ENCODE assay signal across 8 cellular contexts in the genomic region with DNA sequence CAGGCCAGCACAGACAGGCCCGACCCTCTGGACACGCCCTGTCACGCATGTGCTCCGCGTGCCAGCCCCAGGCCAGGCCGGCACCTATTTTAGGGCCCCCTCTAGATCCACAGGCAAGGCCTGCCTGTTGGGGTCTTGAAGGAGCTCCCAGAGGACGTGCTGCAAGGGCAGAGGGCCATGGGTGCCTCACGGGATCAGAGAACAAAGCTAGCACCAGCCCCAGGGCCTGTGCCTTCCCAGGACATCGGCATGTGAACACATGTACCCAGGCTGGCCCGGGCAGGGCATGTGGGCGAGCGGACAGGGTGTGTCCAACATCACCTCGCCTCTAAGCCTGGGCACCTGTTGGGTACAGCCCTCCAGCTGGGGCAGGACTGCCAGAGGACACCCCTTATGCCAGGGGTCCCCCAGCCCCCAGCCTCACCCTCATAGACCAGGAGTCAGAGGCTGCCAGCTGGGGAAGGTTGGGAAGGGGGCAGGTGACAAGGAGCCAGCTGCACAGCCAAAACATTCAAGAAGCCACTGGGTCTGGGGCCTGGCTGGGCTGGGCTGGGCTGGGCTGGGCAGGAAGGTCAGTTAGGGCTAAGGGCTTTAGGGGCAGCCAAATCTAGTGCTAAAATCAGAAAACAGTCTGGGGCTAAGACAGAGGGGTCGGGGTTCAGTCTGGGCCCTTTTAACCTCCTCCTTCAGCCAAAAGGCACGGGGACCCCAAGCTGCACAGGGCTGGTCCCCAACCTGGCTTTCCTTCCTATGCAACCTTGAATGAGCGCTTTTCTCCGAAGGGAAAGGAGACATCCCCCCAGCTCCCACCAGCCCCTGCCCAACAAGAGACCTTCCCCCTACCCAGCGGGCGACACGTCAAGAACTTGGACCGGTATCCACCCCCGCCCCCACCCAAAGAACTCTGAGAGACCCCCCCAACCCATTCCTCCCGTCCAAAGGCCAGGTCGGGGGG. TPM values are rescaled to one million over a fixed set of nuclear protein-coding genes. Genes with fewer than 3 reads are reported as not detected.
DNase-seq lines count a peak whose midpoint lies in the region; ATAC-seq and TF ChIP-seq lines count a peak whose summit lies in the region.

No MANE protein-coding gene starts in this region.

- CTCF ChIA-PET in activated CD4-positive, alpha-beta T cell treated with anti-CD3 and anti-CD28 coated beads for 36 hours (lab: Charles Lee) = no interaction called here
- CTCF ChIA-PET in activated CD4-positive, alpha-beta memory T cell treated with anti-CD3 and anti-CD28 coated beads for 36 hours (lab: Charles Lee) = interaction anchor here (0.6 to 4.3 kb wide), 4 partner anchors 9 to 684 kb away, joined by 4 to 25 read pairs (median 6); no protein-coding TSS in a partner anchor

- no peaks in the 10 kb centered on the region for H3K9me3 Mint-ChIP-seq in activated CD4-positive, alpha-beta T cell treated with anti-CD3 and anti-CD28 coated beads for 36 hours (ENCODE audit: low read depth)
- H3K9me3 Mint-ChIP-seq in activated CD4-positive, alpha-beta memory T cell treated with anti-CD3 and anti-CD28 coated beads for 36 hours = no peaks in the 10 kb centered on the region
- H3K9me3 Mint-ChIP-seq in neural crest cell = no peaks in the 10 kb centered on the region

- no peak for ATAC-seq in activated CD4-positive, alpha-beta T cell treated with anti-CD3 and anti-CD28 coated beads for 36 hours
- ATAC-seq in HG02870 (IDR thresholded peaks at IDR 0.05; ENCODE audit: unreplicated experiment) (no peak), GM18498 (IDR thresholded peaks at IDR 0.05; ENCODE audit: unreplicated experiment) (no peak)

- peaks cover 32% of the 10 kb centered on the region for H3K36me3 Mint-ChIP-seq in activated CD4-positive, alpha-beta T cell treated with anti-CD3 and anti-CD28 coated beads for 36 hours (ENCODE audit: low read depth)
- H3K36me3 Mint-ChIP-seq in activated CD4-positive, alpha-beta memory T cell treated with anti-CD3 and anti-CD28 coated beads for 36 hours = peaks cover 42% of the 10 kb centered on the region
- H3K36me3 Mint-ChIP-seq in neural crest cell (ENCODE audit: low read depth) = no peaks in the 10 kb centered on the region

- peaks cover 60% of the 10 kb centered on the region for H3K4me1 Mint-ChIP-seq in activated CD4-positive, alpha-beta T cell treated with anti-CD3 and anti-CD28 coated beads for 36 hours
- peaks cover 39% of the 10 kb centered on the region for H3K4me1 Mint-ChIP-seq in activated CD4-positive, alpha-beta memory T cell treated with anti-CD3 and anti-CD28 coated beads for 36 hours (ENCODE audit: low read depth)
- peaks cover 28% of the 10 kb centered on the region for H3K4me1 Mint-ChIP-seq in neural crest cell

- POLR2A ChIA-PET in activated CD4-positive, alpha-beta T cell treated with anti-CD3 and anti-CD28 coated beads for 36 hours (lab: Charles Lee) = interaction anchor here (1.1 kb wide), 1 partner anchor 20 kb away, joined by 3 read pairs; no protein-coding TSS in a partner anchor
- POLR2A ChIA-PET in activated CD4-positive, alpha-beta memory T cell treated with anti-CD3 and anti-CD28 coated beads for 36 hours (lab: Charles Lee) = interaction anchor here (1.6 to 2.6 kb wide), 2 partner anchors 9 to 20 kb away, joined by 9 to 11 read pairs; no protein-coding TSS in a partner anchor

- TF ChIP-seq CTCF in neural crest cell (conservative IDR thresholded peaks at IDR 0.05) = no peak

- peak overlapping the region; percentile 93 for H3K27ac Mint-ChIP-seq in activated CD4-positive, alpha-beta T cell treated with anti-CD3 and anti-CD28 coated beads for 36 hours
- peak overlapping the region; percentile 97 for H3K27ac Mint-ChIP-seq in activated CD4-positive, alpha-beta memory T cell treated with anti-CD3 and anti-CD28 coated beads for 36 hours
- H3K27ac Mint-ChIP-seq in neural crest cell (ENCODE audit: unreplicated experiment) = no peak overlapping the region

- peak overlapping the region; percentile 94 for H3K4me3 Mint-ChIP-seq in activated CD4-positive, alpha-beta T cell treated with anti-CD3 and anti-CD28 coated beads for 36 hours
- peak overlapping the region; percentile 91 for H3K4me3 Mint-ChIP-seq in activated CD4-positive, alpha-beta memory T cell treated with anti-CD3 and anti-CD28 coated beads for 36 hours
- peak overlapping the region; percentile 91 for H3K4me3 Mint-ChIP-seq in neural crest cell

- DNase-seq in activated CD4-positive, alpha-beta T cell treated with anti-CD3 and anti-CD28 coated beads for 36 hours = peak; percentile 61
- no peak for DNase-seq in activated CD4-positive, alpha-beta T cell treated with anti-CD3 and anti-CD28 coated beads, Interleukin-2, amount 50 U/mL, for 4 hours
- peak; percentile 59 for DNase-seq in activated CD4-positive, alpha-beta memory T cell treated with anti-CD3 and anti-CD28 coated beads for 36 hours
- peak; percentile 63 for DNase-seq in fibroblast of gingiva (ENCODE audit: low read depth)
- no peak for DNase-seq in neural crest cell (ENCODE audit: low read depth, low spot score)
- DNase-seq in NCI-H1436 (lab: John Stamatoyannopoulos, UW) = no peak

- intact Hi-C loops in activated CD4-positive, alpha-beta T cell treated with anti-CD3 and anti-CD28 coated beads for 36 hours (cut with DNase I, micrococcal nuclease) = loop anchor here (2.0 to 10.0 kb wide), 3 partner anchors 677 to 1053 kb away; partner anchors contain the start of genes DNAJB1 (in 1 of the 2), IER2 (in 1 of the 2) and STX10 (in 1 of the 2)
- intact Hi-C loops in activated CD4-positive, alpha-beta memory T cell treated with anti-CD3 and anti-CD28 coated beads for 36 hours (cut with micrococcal nuclease) = loop anchor here (10.0 kb wide), 1 partner anchor 683 kb away; the partner anchor contains the start of gene TECR

- no peaks in the 10 kb centered on the region for H3K27me3 Mint-ChIP-seq in activated CD4-positive, alpha-beta T cell treated with anti-CD3 and anti-CD28 coated beads for 36 hours
- no peaks in the 10 kb centered on the region for H3K27me3 Mint-ChIP-seq in activated CD4-positive, alpha-beta memory T cell treated with anti-CD3 and anti-CD28 coated beads for 36 hours
- H3K27me3 Mint-ChIP-seq in neural crest cell (ENCODE audit: low read depth) = peaks cover 1% of the 10 kb centered on the region

RNA-seq across cellular contexts. Expression of gene NANOS3, which starts 35.3 kb away (rescaled TPM):
- 1 to 10 TPM; 1.2 to 1.6 TPM for total RNA-seq in activated CD4-positive, alpha-beta T cell treated with anti-CD3 and anti-CD28 coated beads for 36 hours
- 1 to 10 TPM; 1.1 to 2.7 TPM for total RNA-seq in activated CD4-positive, alpha-beta memory T cell treated with anti-CD3 and anti-CD28 coated beads for 36 hours
- total RNA-seq in neural crest cell = 0.73 and 1.6 TPM in 2 replicates

RNA-seq across cellular contexts. Expression of gene ZSWIM4, which starts 46.4 kb away (rescaled TPM):
- 1 to 10 TPM; 5.6 to 5.8 TPM for total RNA-seq in activated CD4-positive, alpha-beta T cell treated with anti-CD3 and anti-CD28 coated beads for 36 hours
- total RNA-seq in activated CD4-positive, alpha-beta memory T cell treated with anti-CD3 and anti-CD28 coated beads for 36 hours = 10 to 100 TPM in 1 of 2 experiments, 1 to 10 TPM in 1; 9.2 to 10.2 TPM
- 19.3 and 19.9 TPM in 2 replicates for total RNA-seq in neural crest cell

Comparison
In these comparisons a context has a peak if more than half of its experiments do, and no peak if none do; other contexts are left out.
1. DNase-seq: peak in activated CD4-positive, alpha-beta T cell treated with anti-CD3 and anti-CD28 coated beads for 36 hours (single experiment), activated CD4-positive, alpha-beta memory T cell treated with anti-CD3 and anti-CD28 coated beads for 36 hours (single experiment) and fibroblast of gingiva (single experiment); none in activated CD4-positive, alpha-beta T cell treated with anti-CD3 and anti-CD28 coated beads, Interleukin-2, amount 50 U/mL, for 4 hours (0 of 2), neural crest cell (single experiment) and NCI-H1436 (single experiment).
2. Peak in every context shown above with its lines, with median percentiles within 50 percentile points of each other: H3K4me3 Mint-ChIP-seq.